In genomic region chr2:181457121-181457740, GRCh38 we compare ENCODE assay signal across 8 cellular contexts.
DNase-seq lines count a peak whose midpoint lies in the region; ATAC-seq lines count a peak whose summit lies in the region.

Gene ITGA4 (plus strand): TSS chr2:181457386. CDS start chr2:181457655, 269 bp downstream.

- H3K27me3 ChIP-seq in iPS-18a (ENCODE audit: control insufficient read depth, insufficient read depth, low read length), result peaks cover 48% of the 10 kb centered on the region

- DNase-seq in EH (ENCODE audit: low read depth) (peak; percentile 79), HuH-7 (ENCODE audit: low spot score) (peak; percentile 82), T-helper 22 cell (ENCODE audit: low read depth) (peak; percentile 36), astrocyte of the hippocampus (ENCODE audit: low read depth, low spot score) (peak; percentile 94), NCI-H1417 (lab: John Stamatoyannopoulos, UW) (no peak)
- peak; percentile 67 to 73 for DNase-seq in stimulated activated CD4-positive, alpha-beta T cell treated with anti-CD3 and anti-CD28 coated beads, Interleukin-12 subunit alpha, Interleukin-12 subunit beta, amount 100 ng/mL, for 24 hours (ENCODE audit: low read depth in 2 of 2)

- no peaks in the 10 kb centered on the region for H3K9me3 ChIP-seq in iPS-18a (ENCODE audit: control insufficient read depth, low read depth, low read length)

- H3K9ac ChIP-seq in iPS-18a (ENCODE audit: low read length), result peak within 1 kb of the TSS; percentile 40

- peak; percentile 79 for ATAC-seq in GM21528 (IDR thresholded peaks at IDR 0.05; ENCODE audit: low FRiP score, unreplicated experiment)

- H3K4me1 ChIP-seq in iPS-18a (ENCODE audit: control insufficient read depth, low read depth, low read length), result peaks cover 5% of the 10 kb centered on the region

- H3K27ac ChIP-seq in iPS-18a (ENCODE audit: low read length), result no peak within 1 kb of the TSS

- no peaks in the 10 kb centered on the region for H3K36me3 ChIP-seq in iPS-18a (ENCODE audit: control insufficient read depth, low read depth, low read length)

- H3K4me3 ChIP-seq in iPS-18a (ENCODE audit: low read length), result peak within 1 kb of the TSS; percentile 74

Comparison
In these comparisons a context has a peak if more than half of its experiments do, and no peak if none do; other contexts are left out.
1. DNase-seq: peak in EH (single experiment), HuH-7 (single experiment), T-helper 22 cell (single experiment), astrocyte of the hippocampus (single experiment) and stimulated activated CD4-positive, alpha-beta T cell treated with anti-CD3 and anti-CD28 coated beads, Interleukin-12 subunit alpha, Interleukin-12 subunit beta, amount 100 ng/mL, for 24 hours (2 of 2); none in NCI-H1417 (0 of 3).